ENCODE assay signal across 24 cellular contexts in genomic region chr17:39744836-39745215, GRCh38. TPM values are rescaled to one million over a fixed set of nuclear protein-coding genes. Genes with fewer than 3 reads are reported as not detected.
"Had no signal": no experiment of that assay in that cellular context is flagged by ENCODE, and none has a peak within 500 bp of the region (broad histone marks: within the 10 kb centered on the region; RNA-seq: fewer than 3 reads in every experiment).

No MANE protein-coding gene starts in this region.

- H3K27me3 Mint-ChIP-seq: activated CD4-positive, alpha-beta T cell treated with anti-CD3 and anti-CD28 coated beads, Interleukin-2, amount 10 ng/mL, durations not matched to agents 7 days and 5 days; natural killer cell treated with Interleukin-12 subunit alpha and Interleukin-12 subunit beta and Interleukin-15 and Interleukin-18, amount 100 ng/mL, for 72 hours had no signal

- H3K9me3 Mint-ChIP-seq: activated CD4-positive, alpha-beta T cell treated with anti-CD3 and anti-CD28 coated beads, Interleukin-2, amount 10 ng/mL, durations not matched to agents 7 days and 5 days; activated CD8-positive, alpha-beta T cell treated with anti-CD3 and anti-CD28 coated beads for 36 hours; activated naive CD4-positive, alpha-beta T cell treated with anti-CD3 and anti-CD28 coated beads, Interleukin-2, amount 50 U/mL, for 24 hours; effector memory CD8-positive, alpha-beta T cell; memory B cell; natural killer cell treated with Interleukin-12 subunit alpha and Interleukin-12 subunit beta and Interleukin-15 and Interleukin-18, amount 100 ng/mL, for 72 hours; stimulated activated naive CD8-positive, alpha-beta T cell treated with anti-CD3 and anti-CD28 coated beads, Interleukin-15, amount 100 ng/mL, for 72 hours had no signal

- ATAC-seq: activated CD4-positive, CD25-positive, alpha-beta regulatory T cell treated with anti-CD3 and anti-CD28 coated beads, Interleukin-2, amount 50 U/mL, for 24 hours; activated CD8-positive, alpha-beta T cell treated with anti-CD3 and anti-CD28 coated beads for 36 hours; effector memory CD8-positive, alpha-beta T cell; esophagus mucosa; natural killer cell treated with Interleukin-12 subunit alpha and Interleukin-12 subunit beta and Interleukin-15 and Interleukin-18, amount 100 ng/mL, for 72 hours; psoas muscle; stimulated activated naive CD8-positive, alpha-beta T cell treated with anti-CD3 and anti-CD28 coated beads, Interleukin-15, amount 100 ng/mL, for 72 hours had no signal

- DNase-seq: activated CD4-positive, alpha-beta T cell treated with anti-CD3 and anti-CD28 coated beads, Interleukin-2, amount 10 ng/mL, durations not matched to agents 7 days and 5 days; activated CD8-positive, alpha-beta T cell treated with anti-CD3 and anti-CD28 coated beads for 36 hours; activated gamma-delta T cell treated with Interleukin-2 at 50 U/mL for 16 hours; central memory CD4-positive, alpha-beta T cell; colonic mucosa; effector memory CD8-positive, alpha-beta T cell; foreskin melanocyte; hippocampal formation; stimulated activated CD4-positive, alpha-beta T cell treated with anti-CD3 and anti-CD28 coated beads, Interleukin-1b, Interleukin-23, amount 100 ng/mL, for 48 hours; stimulated activated naive CD8-positive, alpha-beta T cell treated with anti-CD3 and anti-CD28 coated beads, Interleukin-15, amount 100 ng/mL, for 72 hours; transverse colon had no signal

- H3K36me3 Mint-ChIP-seq: activated naive CD4-positive, alpha-beta T cell treated with anti-CD3 and anti-CD28 coated beads, Interleukin-2, amount 50 U/mL, for 24 hours; memory B cell; natural killer cell treated with Interleukin-12 subunit alpha and Interleukin-12 subunit beta and Interleukin-15 and Interleukin-18, amount 100 ng/mL, for 72 hours had no signal

- H3K4me3 Mint-ChIP-seq: activated CD4-positive, alpha-beta T cell treated with anti-CD3 and anti-CD28 coated beads, Interleukin-2, amount 10 ng/mL, durations not matched to agents 7 days and 5 days; activated CD8-positive, alpha-beta T cell treated with anti-CD3 and anti-CD28 coated beads for 36 hours; activated naive CD4-positive, alpha-beta T cell treated with anti-CD3 and anti-CD28 coated beads, Interleukin-2, amount 50 U/mL, for 24 hours; effector memory CD8-positive, alpha-beta T cell; memory B cell; natural killer cell treated with Interleukin-12 subunit alpha and Interleukin-12 subunit beta and Interleukin-15 and Interleukin-18, amount 100 ng/mL, for 72 hours; stimulated activated naive CD8-positive, alpha-beta T cell treated with anti-CD3 and anti-CD28 coated beads, Interleukin-15, amount 100 ng/mL, for 72 hours had no signal

- H3K4me3 ChIP-seq: colonic mucosa, dorsolateral prefrontal cortex, ovary, psoas muscle, right atrium auricular region, suprapubic skin, transverse colon, vagina had no signal

- H3K27ac ChIP-seq: colonic mucosa, dorsolateral prefrontal cortex, ovary, psoas muscle, right atrium auricular region, suprapubic skin, transverse colon, vagina had no signal

- H3K27ac Mint-ChIP-seq: activated CD8-positive, alpha-beta T cell treated with anti-CD3 and anti-CD28 coated beads for 36 hours; activated naive CD4-positive, alpha-beta T cell treated with anti-CD3 and anti-CD28 coated beads, Interleukin-2, amount 50 U/mL, for 24 hours; memory B cell had no signal

RNA-seq across cellular contexts. Expression of gene GRB7, which starts 7.1 kb away (rescaled TPM):
- total RNA-seq: endothelial cell of umbilical vein, psoas muscle, skeletal muscle tissue had no signal
